ENCODE assay signal across 1 cellular context in genomic region chr20:35327074-35327976, GRCh38.
A peak's percentile ranks its signal among the peaks of the same experiment; 100 is the strongest.
TF ChIP-seq lines count a peak whose summit lies in the region.

No MANE protein-coding gene starts in this region.

TF ChIP-seq in HepG2, 621 proteins besides CTCF, POLR2A, EP300 and RAD21 (continued from another document and continues in another):
- TF ChIP-seq NR0B2 (CRISPR knock-in tag; IDR thresholded peaks at IDR 0.05) (no peak), ARNT2 (CRISPR knock-in tag; IDR thresholded peaks at IDR 0.05; ENCODE audit: low read depth) (peak; percentile 72; the same call in 1 of the 2 replicates), ZBTB42 (CRISPR knock-in tag; IDR thresholded peaks at IDR 0.05) (peak; percentile 85; the same call in 1 of the 2 replicates), KLF11 (CRISPR knock-in tag; IDR thresholded peaks at IDR 0.05) (peak; percentile 66), NONO (IDR thresholded peaks at IDR 0.05) (no peak), NONO (CRISPR knock-in tag; conservative IDR thresholded peaks at IDR 0.05) (peak; percentile 98), ZNF609 (CRISPR knock-in tag; IDR thresholded peaks at IDR 0.05; ENCODE audit: borderline replicate concordance) (peak; percentile 94), HOXD1 (CRISPR knock-in tag; IDR thresholded peaks at IDR 0.05) (peak; percentile 87; the same call in 1 of the 2 replicates), GATA4 (IDR thresholded peaks at IDR 0.05; ENCODE audit: borderline replicate concordance, low read depth) (peak; percentile 89; the same call in 1 of the 2 replicates), ATAD3A (CRISPR knock-in tag; IDR thresholded peaks at IDR 0.05) (no peak), ZNF670 (CRISPR knock-in tag; IDR thresholded peaks at IDR 0.05; ENCODE audit: borderline replicate concordance) (peak; percentile 97; the same call in 1 of the 2 replicates), JUN (CRISPR knock-in tag; IDR thresholded peaks at IDR 0.05) (peak; percentile 99), ZSCAN21 (CRISPR knock-in tag; IDR thresholded peaks at IDR 0.05; ENCODE audit: borderline replicate concordance) (peak; percentile 91), DBP (CRISPR knock-in tag; IDR thresholded peaks at IDR 0.05; ENCODE audit: not compliant biosample characterization) (peak; percentile 63), POLR2AphosphoS2 (IDR thresholded peaks at IDR 0.05; ENCODE audit: low read depth, low read length) (0 out of 2 replicates have a peak, but pooled peaks have one; percentile 51), ZNF432 (CRISPR knock-in tag; IDR thresholded peaks at IDR 0.05; ENCODE audit: borderline replicate concordance) (0 out of 2 replicates have a peak, but pooled peaks have one; percentile 4), KLF9 (CRISPR knock-in tag; IDR thresholded peaks at IDR 0.05; ENCODE audit: low read depth) (peak; percentile 68; the same call in 1 of the 2 replicates), TCF7 (IDR thresholded peaks at IDR 0.05; ENCODE audit: low read depth) (peak; percentile 73), NR2F1 (CRISPR knock-in tag; IDR thresholded peaks at IDR 0.05) (peak; percentile 98 to 100), RORA (CRISPR knock-in tag; IDR thresholded peaks at IDR 0.05) (peak; percentile 10; the same call in 1 of the 2 replicates), SOX13 (IDR thresholded peaks at IDR 0.05) (peak; percentile 99), SOX13 (CRISPR knock-in tag; conservative IDR thresholded peaks at IDR 0.05 in 1 of 2, IDR thresholded peaks at IDR 0.05 in 1 of 2) (peak; percentile 11 to 100; a peak in 2 of 4 replicates), ZNF460 (CRISPR knock-in tag; IDR thresholded peaks at IDR 0.05; ENCODE audit: borderline replicate concordance) (peak; percentile 68; the same call in 1 of the 2 replicates), HMGXB4 (CRISPR knock-in tag; IDR thresholded peaks at IDR 0.05; ENCODE audit: borderline replicate concordance in 1 of 2, low read depth in 1 of 2) (peak in 1 of 2 experiments; percentile 57; a peak in 3 of 4 replicates), PLSCR1 (CRISPR knock-in tag; IDR thresholded peaks at IDR 0.05; ENCODE audit: borderline replicate concordance) (no peak), SAP130 (CRISPR knock-in tag; IDR thresholded peaks at IDR 0.05; ENCODE audit: low read depth) (peak; percentile 98), ATF7-NPFF (CRISPR knock-in tag; IDR thresholded peaks at IDR 0.05; ENCODE audit: low read depth) (0 out of 2 replicates have a peak, but pooled peaks have one; percentile 21), KDM5A (IDR thresholded peaks at IDR 0.05; ENCODE audit: borderline replicate concordance, low read length) (peak; percentile 50; the same call in 1 of the 2 replicates), ETV5 (CRISPR knock-in tag; IDR thresholded peaks at IDR 0.05; ENCODE audit: borderline replicate concordance) (peak; percentile 83), GATAD2A (CRISPR knock-in tag; IDR thresholded peaks at IDR 0.05) (peak; percentile 100), ZNF550 (CRISPR knock-in tag; IDR thresholded peaks at IDR 0.05; ENCODE audit: borderline replicate concordance) (no peak), ELF1 (CRISPR knock-in tag; IDR thresholded peaks at IDR 0.05) (peak; percentile 75), PRMT3 (CRISPR knock-in tag; IDR thresholded peaks at IDR 0.05; ENCODE audit: borderline replicate concordance, low read depth) (peak; percentile 81), FOXC1 (CRISPR knock-in tag; IDR thresholded peaks at IDR 0.05; ENCODE audit: borderline replicate concordance) (0 out of 2 replicates have a peak, but pooled peaks have one; percentile 33), AFF4 (CRISPR knock-in tag; IDR thresholded peaks at IDR 0.05) (0 out of 2 replicates have a peak, but pooled peaks have one; percentile 13), HES4 (CRISPR knock-in tag; IDR thresholded peaks at IDR 0.05; ENCODE audit: borderline replicate concordance) (no peak), ZNF543 (CRISPR knock-in tag; IDR thresholded peaks at IDR 0.05) (peak; percentile 97; the same call in 1 of the 2 replicates), ZBTB33 (CRISPR knock-in tag; IDR thresholded peaks at IDR 0.05) (peak; percentile 74), ATF3 (CRISPR knock-in tag; IDR thresholded peaks at IDR 0.05) (peak; percentile 96), ZBTB43 (CRISPR knock-in tag; conservative IDR thresholded peaks at IDR 0.05) (peak; percentile 83), PHF20 (CRISPR knock-in tag; IDR thresholded peaks at IDR 0.05) (no peak), ZNF180 (CRISPR knock-in tag; IDR thresholded peaks at IDR 0.05; ENCODE audit: borderline replicate concordance, low read depth) (0 out of 2 replicates have a peak, but pooled peaks have one; percentile 21), NCOR1 (IDR thresholded peaks at IDR 0.05; ENCODE audit: borderline replicate concordance, low read length) (peak; percentile 100), FOXP4 (CRISPR knock-in tag; IDR thresholded peaks at IDR 0.05) (peak; percentile 97)
